In genomic region chr11:119700030-119700429, GRCh38 we compare ENCODE assay signal across 24 cellular contexts. TPM values are rescaled to one million over a fixed set of nuclear protein-coding genes. Genes with fewer than 3 reads are reported as not detected.
DNase-seq lines count a peak whose midpoint lies in the region; ATAC-seq and TF ChIP-seq lines count a peak whose summit lies in the region.
"Had no signal": no experiment of that assay in that cellular context is flagged by ENCODE, and none has a peak within 500 bp of the region (broad histone marks: within the 10 kb centered on the region; RNA-seq: fewer than 3 reads in every experiment).

No MANE protein-coding gene starts in this region.

- no peaks in the 10 kb centered on the region for H3K9me2 ChIP-seq in PC-9 (ENCODE audit: insufficient read depth)

- peaks cover 23% of the 10 kb centered on the region for H3K79me2 ChIP-seq in PC-9 (ENCODE audit: low read depth)

- no peaks in the 10 kb centered on the region for H3K9me3 ChIP-seq in PC-9 (ENCODE audit: insufficient read depth, low read depth)
- H3K9me3 ChIP-seq in body of pancreas: no peaks in the 10 kb centered on the region
- no peaks in the 10 kb centered on the region for H3K9me3 ChIP-seq in skeletal muscle tissue (ENCODE audit: control insufficient read depth in 3 of 3, low read length in 3 of 3)
- H3K9me3 ChIP-seq: ascending aorta, HAP-1, tibial artery had no signal

- peaks cover 51% of the 10 kb centered on the region for H3F3A ChIP-seq in PC-9 (ENCODE audit: insufficient read depth, low read depth)

- no peak for DNase-seq in PC-9
- DNase-seq in body of pancreas: peak in 2 of 4 donors; percentile 36 to 50
- DNase-seq in foreskin keratinocyte: no peak
- DNase-seq in mesenteric fat pad (ENCODE audit: low spot score): no peak
- no peak for DNase-seq in globus pallidus (ENCODE audit: low spot score)
- DNase-seq in NCI-H82 treated with DMSO at 0.1 percent for 48 hours (lab: John Stamatoyannopoulos, UW; ENCODE audit: unreplicated experiment): no peak
- no peak for DNase-seq in DMS153 (lab: John Stamatoyannopoulos, UW)
- DNase-seq: ACHN; activated CD4-positive, alpha-beta T cell treated with anti-CD3 and anti-CD28 coated beads for 4 hours; activated effector memory CD4-positive, alpha-beta T cell treated with Interleukin-2 at 50 U/mL for 16 hours; activated naive CD8-positive, alpha-beta T cell treated with anti-CD3 and anti-CD28 coated beads for 36 hours; activated T-cell treated with anti-CD3 and anti-CD28 coated beads for 4 hours; COR-L47; DND-41; glutamatergic neuron; kidney; NCI-H1092; NCI-H748 treated with DMSO at 0.1 percent for 48 hours; T-helper 2 cell had no signal

- ATAC-seq in body of pancreas: no peak
- ATAC-seq in foreskin keratinocyte: no peak

- 54 to 60% methylated on average over 7 of the region's 7 CpGs for WGBS in body of pancreas, 2 donors

- H3K27ac ChIP-seq in PC-9 (peak overlapping the region; percentile 85), body of pancreas (peak overlapping the region in 3 of 4 donors; percentile 14 to 52 (median 47)), foreskin keratinocyte (peak overlapping the region; percentile 98), skeletal muscle tissue (ENCODE audit: low read depth, low read length) (peak overlapping the region; percentile 7)
- H3K27ac ChIP-seq: neural progenitor cell had no signal

- H2AFZ ChIP-seq in PC-9: no peak overlapping the region
- H2AFZ ChIP-seq: neural progenitor cell had no signal

- H3K4me2 ChIP-seq in PC-9: peak overlapping the region; percentile 75
- H3K4me2 ChIP-seq: neural progenitor cell had no signal

- H3K4me1 ChIP-seq in PC-9 (replicated peaks; ENCODE audit: insufficient read depth): peaks cover 87% of the 10 kb centered on the region
- H3K4me1 ChIP-seq in body of pancreas: peaks cover 31% of the 10 kb centered on the region
- peaks cover 56% of the 10 kb centered on the region for H3K4me1 ChIP-seq in foreskin keratinocyte
- peaks cover 15 to 27% (median 23%) of the 10 kb centered on the region in 3 donors for H3K4me1 ChIP-seq in skeletal muscle tissue (ENCODE audit: control insufficient read depth in 3 of 3, insufficient read depth in 3 of 3, low read length in 3 of 3)
- H3K4me1 ChIP-seq: ascending aorta, HAP-1 had no signal

- H3K4me3 ChIP-seq in PC-9: no peak overlapping the region
- no peak overlapping the region for H3K4me3 ChIP-seq in body of pancreas
- H3K4me3 ChIP-seq in skeletal muscle tissue (ENCODE audit: low read length in 3 of 3): no peak overlapping the region
- H3K4me3 ChIP-seq: ascending aorta, HAP-1, neural progenitor cell, tibial artery had no signal

- no peak for TF ChIP-seq POLR2A in body of pancreas (IDR thresholded peaks at IDR 0.05)

- H3K27me3 ChIP-seq in PC-9 (ENCODE audit: insufficient read depth, low read depth) (no peaks in the 10 kb centered on the region), body of pancreas (no peaks in the 10 kb centered on the region), foreskin keratinocyte (no peaks in the 10 kb centered on the region), skeletal muscle tissue (ENCODE audit: control insufficient read depth in 3 of 3, insufficient read depth in 3 of 3, low read length in 3 of 3) (no peaks in the 10 kb centered on the region)
- H3K27me3 ChIP-seq: ascending aorta, neural progenitor cell, tibial artery had no signal

- no peak overlapping the region for H3K9ac ChIP-seq in skeletal muscle tissue (ENCODE audit: low read depth in 1 of 3, low read length in 3 of 3)
- H3K9ac ChIP-seq: neural progenitor cell had no signal

- H3K36me3 ChIP-seq in PC-9 (ENCODE audit: low read depth): no peaks in the 10 kb centered on the region
- H3K36me3 ChIP-seq in body of pancreas (replicated peaks in 1 of 2; ENCODE audit: insufficient read depth in 1 of 2, low read depth in 2 of 2): no peaks in the 10 kb centered on the region
- no peaks in the 10 kb centered on the region for H3K36me3 ChIP-seq in skeletal muscle tissue (ENCODE audit: control insufficient read depth in 3 of 3, insufficient read depth in 3 of 3, low read length in 3 of 3)
- H3K36me3 ChIP-seq: ascending aorta, HAP-1, neural progenitor cell, tibial artery had no signal

- POLR2A ChIA-PET in PC-9 (lab: Charles Lee; ENCODE audit: unreplicated experiment): interaction anchor here (0.6 kb wide), 1 partner anchor 637 kb away, joined by 4 read pairs; no protein-coding TSS in a partner anchor

- intact Hi-C loops in PC-9 (cut with micrococcal nuclease; ENCODE audit: unreplicated experiment): no loop called here
- intact Hi-C loops in body of pancreas (cut with DNase I): no loop called here

- H4K20me1 ChIP-seq in PC-9 (ENCODE audit: insufficient read depth): no peaks in the 10 kb centered on the region

- no TSS peak for BruUV-seq in PC-9 (replicated peaks; lab: Mats Ljungman, UMichigan)

- no peak for TF ChIP-seq CTCF in PC-9 (conservative IDR thresholded peaks at IDR 0.05)
- no peak for TF ChIP-seq CTCF in body of pancreas (IDR thresholded peaks at IDR 0.05)
- no peak for TF ChIP-seq CTCF in foreskin keratinocyte (conservative IDR thresholded peaks at IDR 0.05)

- CTCF ChIA-PET in PC-9 (lab: Charles Lee): no interaction called here

RNA-seq across cellular contexts. Expression of gene NECTIN1, which starts 29.0 kb away (rescaled TPM):
- total RNA-seq in PC-9 (2021): 17.6 and 21.5 TPM in 2 replicates
- 10 to 100 TPM in 1 of 2 donors, 1 to 10 TPM in 1; 7.3 to 31.6 TPM for total RNA-seq in body of pancreas
- total RNA-seq in foreskin keratinocyte: 45.0 and 49.6 TPM in 2 replicates
- polyA plus RNA-seq in foreskin keratinocyte: 28.6 and 33.1 TPM in 2 replicates
- total RNA-seq in skeletal muscle tissue: 4.2 TPM
- total RNA-seq in mesenteric fat pad: 11.2 TPM

Comparison
In these comparisons a context has a peak if more than half of its experiments do, and no peak if none do; other contexts are left out.
1. H3K27ac ChIP-seq: peak in every context shown above with its lines; median percentile 98 in foreskin keratinocyte; 85 in PC-9; 47 in body of pancreas; 7 in skeletal muscle tissue.